ENCODE assay signal across 33 cellular contexts in the genomic region with DNA sequence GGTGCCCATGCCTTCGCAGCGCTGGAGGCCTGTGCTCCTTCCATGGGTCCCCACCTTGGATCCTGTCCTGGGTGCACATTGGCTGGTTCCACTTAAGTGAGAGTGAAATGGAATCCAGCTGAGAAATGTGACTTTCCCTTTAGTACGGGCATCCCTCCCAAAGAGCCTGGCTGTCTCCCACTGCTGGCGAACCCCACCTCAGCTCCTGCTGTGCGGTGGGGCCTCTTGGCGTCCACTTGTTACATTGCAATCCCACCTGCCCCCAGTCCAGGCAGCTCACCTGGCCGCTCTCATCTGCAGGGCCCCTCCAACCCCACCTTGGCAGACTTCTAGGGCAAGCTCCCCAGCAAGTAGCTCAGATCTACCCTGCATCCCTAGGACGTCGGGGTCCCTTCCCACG. TPM values are rescaled to one million over a fixed set of nuclear protein-coding genes. Genes with fewer than 3 reads are reported as not detected.
"Had no signal": no experiment of that assay in that cellular context is flagged by ENCODE, and none has a peak within 500 bp of the region (broad histone marks: within the 10 kb centered on the region; RNA-seq: fewer than 3 reads in every experiment).

No MANE protein-coding gene starts in this region.

- H3K36me3 Mint-ChIP-seq: activated naive CD4-positive, alpha-beta T cell treated with anti-CD3 and anti-CD28 coated beads, Interleukin-2, amount 10 ng/mL, durations not matched to agents 7 days and 5 days; activated naive CD8-positive, alpha-beta T cell treated with anti-CD3 and anti-CD28 coated beads, Interleukin-2, amount 10 ng/mL, durations not matched to agents 7 days and 5 days; brain had no signal

- DNase-seq: activated CD4-positive, alpha-beta T cell treated with anti-CD3 and anti-CD28 coated beads for 36 hours; activated CD4-positive, alpha-beta T cell treated with anti-CD3 and anti-CD28 coated beads, Interleukin-2, amount 10 ng/mL, durations not matched to agents 24 days and 14 days; activated CD4-positive, CD25-positive, alpha-beta regulatory T cell; activated CD4-positive, CD25-positive, alpha-beta regulatory T cell treated with anti-CD3 and anti-CD28 coated beads, Interleukin-2, amount 50 U/mL, for 72 hours; activated CD8-positive, alpha-beta memory T cell treated with anti-CD3 and anti-CD28 coated beads for 24 hours; activated CD8-positive, alpha-beta memory T cell treated with anti-CD3 and anti-CD28 coated beads, Interleukin-2, amount 50 U/mL, for 4 hours; activated CD8-positive, alpha-beta T cell treated with anti-CD3 and anti-CD28 coated beads for 36 hours; activated gamma-delta T cell; activated naive CD4-positive, alpha-beta T cell; activated naive CD4-positive, alpha-beta T cell treated with anti-CD3 and anti-CD28 coated beads, Interleukin-2, amount 10 ng/mL, durations not matched to agents 7 days and 5 days; activated naive CD8-positive, alpha-beta T cell treated with anti-CD3 and anti-CD28 coated beads, Interleukin-2, amount 10 ng/mL, durations not matched to agents 7 days and 5 days; activated T-cell treated with anti-CD3 and anti-CD28 coated beads for 4 hours; activated T-cell treated with anti-CD3 and anti-CD28 coated beads, Interleukin-2, amount 50 U/mL, for 24 hours; activated T-cell treated with anti-CD3 and anti-CD28 coated beads, Interleukin-2, amount 50 U/mL, for 72 hours; central memory CD4-positive, alpha-beta T cell; cerebellar nuclear complex; colonic mucosa; effector CD8-positive, alpha-beta T cell; erythroblast; esophagus squamous epithelium; foreskin melanocyte; T-helper 2 cell had no signal

- H3K36me3 ChIP-seq: ascending aorta, breast epithelium, cardiac muscle cell, colonic mucosa, esophagus squamous epithelium, gastroesophageal sphincter had no signal

- H3K4me3 ChIP-seq: ascending aorta, breast epithelium, cardiac muscle cell, colonic mucosa, esophagus squamous epithelium, gastroesophageal sphincter had no signal

- ATAC-seq: activated CD4-positive, alpha-beta T cell treated with anti-CD3 and anti-CD28 coated beads for 36 hours; activated CD8-positive, alpha-beta T cell treated with anti-CD3 and anti-CD28 coated beads for 36 hours; activated naive CD4-positive, alpha-beta T cell treated with anti-CD3 and anti-CD28 coated beads, Interleukin-2, amount 50 U/mL, for 72 hours; activated T-cell treated with anti-CD3 and anti-CD28 coated beads, Interleukin-2, amount 50 U/mL, for 72 hours; gastroesophageal sphincter had no signal

- H3K27ac ChIP-seq: ascending aorta, breast epithelium, cardiac muscle cell, colonic mucosa, esophagus squamous epithelium, gastroesophageal sphincter had no signal

- H3K27ac Mint-ChIP-seq: activated CD4-positive, alpha-beta T cell treated with anti-CD3 and anti-CD28 coated beads for 36 hours; activated CD4-positive, alpha-beta T cell treated with anti-CD3 and anti-CD28 coated beads, Interleukin-2, amount 10 ng/mL, durations not matched to agents 24 days and 14 days; activated CD8-positive, alpha-beta T cell treated with anti-CD3 and anti-CD28 coated beads for 36 hours; activated naive CD4-positive, alpha-beta T cell treated with anti-CD3 and anti-CD28 coated beads, Interleukin-2, amount 10 ng/mL, durations not matched to agents 7 days and 5 days; activated naive CD4-positive, alpha-beta T cell treated with anti-CD3 and anti-CD28 coated beads, Interleukin-2, amount 50 U/mL, for 72 hours; activated naive CD8-positive, alpha-beta T cell treated with anti-CD3 and anti-CD28 coated beads, Interleukin-2, amount 10 ng/mL, durations not matched to agents 7 days and 5 days; activated T-cell treated with anti-CD3 and anti-CD28 coated beads, Interleukin-2, amount 50 U/mL, for 24 hours; activated T-cell treated with anti-CD3 and anti-CD28 coated beads, Interleukin-2, amount 50 U/mL, for 72 hours had no signal

- H3K4me3 Mint-ChIP-seq: activated CD4-positive, alpha-beta T cell treated with anti-CD3 and anti-CD28 coated beads for 36 hours; activated CD4-positive, alpha-beta T cell treated with anti-CD3 and anti-CD28 coated beads, Interleukin-2, amount 10 ng/mL, durations not matched to agents 24 days and 14 days; activated CD8-positive, alpha-beta T cell treated with anti-CD3 and anti-CD28 coated beads for 36 hours; activated naive CD4-positive, alpha-beta T cell treated with anti-CD3 and anti-CD28 coated beads, Interleukin-2, amount 10 ng/mL, durations not matched to agents 7 days and 5 days; activated naive CD8-positive, alpha-beta T cell treated with anti-CD3 and anti-CD28 coated beads, Interleukin-2, amount 10 ng/mL, durations not matched to agents 7 days and 5 days; activated T-cell treated with anti-CD3 and anti-CD28 coated beads, Interleukin-2, amount 50 U/mL, for 24 hours; activated T-cell treated with anti-CD3 and anti-CD28 coated beads, Interleukin-2, amount 50 U/mL, for 72 hours; brain had no signal

- H3K4me1 ChIP-seq: ascending aorta, breast epithelium, colonic mucosa had no signal

- H3K9me3 ChIP-seq: breast epithelium, colonic mucosa, esophagus squamous epithelium had no signal

- H3K27me3 ChIP-seq: ascending aorta, breast epithelium, colonic mucosa had no signal

RNA-seq across cellular contexts. Expression of gene SLC35G4, which starts 44.1 kb away (rescaled TPM):
- total RNA-seq: activated CD4-positive, alpha-beta T cell treated with anti-CD3 and anti-CD28 coated beads for 36 hours; activated CD4-positive, alpha-beta T cell treated with anti-CD3 and anti-CD28 coated beads, Interleukin-2, amount 10 ng/mL, durations not matched to agents 24 days and 14 days; activated CD8-positive, alpha-beta T cell treated with anti-CD3 and anti-CD28 coated beads for 36 hours; activated naive CD4-positive, alpha-beta T cell treated with anti-CD3 and anti-CD28 coated beads, Interleukin-2, amount 50 U/mL, for 72 hours; activated naive CD8-positive, alpha-beta T cell treated with anti-CD3 and anti-CD28 coated beads, Interleukin-2, amount 10 ng/mL, durations not matched to agents 7 days and 5 days; activated T-cell treated with anti-CD3 and anti-CD28 coated beads, Interleukin-2, amount 50 U/mL, for 72 hours; ascending aorta; breast epithelium; cardiac muscle cell; colonic mucosa; dermis microvascular lymphatic vessel endothelial cell; esophagus squamous epithelium; fibroblast of lung; fibroblast of villous mesenchyme; gastroesophageal sphincter; glomerular endothelial cell; T-helper 1 cell treated with Interleukin-12 subunit alpha and Interleukin-12 subunit beta and Interleukin-4 antibody, amounts not matched to agents 30 ng/mL and 1 ng/mL, for 36 hours had no signal
- polyA plus RNA-seq: cardiac muscle cell, fibroblast of lung had no signal
